In genomic region chr1:156488566-156489165, GRCh38 we compare ENCODE assay signal across 8 cellular contexts. TPM values are rescaled to one million over a fixed set of nuclear protein-coding genes. Genes with fewer than 3 reads are reported as not detected.
DNase-seq lines count a peak whose midpoint lies in the region; ATAC-seq and TF ChIP-seq lines count a peak whose summit lies in the region.

No MANE protein-coding gene starts in this region.

- peaks cover 100% of the 10 kb centered on the region for H3K4me1 ChIP-seq in left ventricle myocardium inferior
- H3K4me1 ChIP-seq in endodermal cell (ENCODE audit: control insufficient read depth, insufficient read depth, low read length): peaks cover 16% of the 10 kb centered on the region

- H3K27me3 Mint-ChIP-seq in endodermal cell (ENCODE audit: insufficient read depth): no peaks in the 10 kb centered on the region

- ATAC-seq in GM18511 (IDR thresholded peaks at IDR 0.05; ENCODE audit: unreplicated experiment) (peak; percentile 75), GM21619 (IDR thresholded peaks at IDR 0.05; ENCODE audit: unreplicated experiment) (peak; percentile 54)

- H3K36me3 ChIP-seq in left ventricle myocardium inferior (no peaks in the 10 kb centered on the region), endodermal cell (ENCODE audit: control insufficient read depth, insufficient read depth, low read length) (no peaks in the 10 kb centered on the region)

- no peaks in the 10 kb centered on the region for H3K36me3 Mint-ChIP-seq in endodermal cell (ENCODE audit: low read depth)

- H3K4me3 Mint-ChIP-seq in endodermal cell: no peak overlapping the region

- H3K27ac ChIP-seq in left ventricle myocardium inferior (replicated peaks) (peak overlapping the region; percentile 100), endodermal cell (ENCODE audit: low read depth, low read length) (no peak overlapping the region)

- DNase-seq in NCI-H69 (lab: John Stamatoyannopoulos, UW) (peak; percentile 31), left ventricle myocardium inferior (no peak), HK-2 (ENCODE audit: unreplicated experiment) (no peak), CD1c-positive myeloid dendritic cell (ENCODE audit: extremely low spot score) (no peak), NCI-H2196 (lab: John Stamatoyannopoulos, UW; ENCODE audit: unreplicated experiment) (no peak), endodermal cell (no peak)

- intact Hi-C loops in left ventricle myocardium inferior (cut with micrococcal nuclease): no loop called here

- H3K4me3 ChIP-seq in left ventricle myocardium inferior (peak overlapping the region; percentile 98), endodermal cell (ENCODE audit: low read length) (no peak overlapping the region)

- no peaks in the 10 kb centered on the region for H3K9me3 ChIP-seq in left ventricle myocardium inferior (replicated peaks)
- no peaks in the 10 kb centered on the region for H3K9me3 ChIP-seq in endodermal cell (ENCODE audit: control insufficient read depth, low read length)

- H3K27ac Mint-ChIP-seq in endodermal cell: no peak overlapping the region

- no peak overlapping the region for H3K9ac ChIP-seq in endodermal cell (ENCODE audit: extremely low read depth, low read length, poor library complexity, severe bottlenecking)

- H3K9me3 Mint-ChIP-seq in endodermal cell: no peaks in the 10 kb centered on the region

- WGBS in endodermal cell (ENCODE audit: insufficient coverage in 1 of 2, insufficient read length in 1 of 2), 2 experiments: 89 to 94% methylated on average over 5 of the region's 5 CpGs

- TF ChIP-seq CTCF in left ventricle myocardium inferior (IDR thresholded peaks at IDR 0.05; ENCODE audit: borderline replicate concordance) (no peak), endodermal cell (conservative IDR thresholded peaks at IDR 0.05) (no peak)

- peaks cover 32% of the 10 kb centered on the region for H3K4me1 Mint-ChIP-seq in endodermal cell

- H3K27me3 ChIP-seq in left ventricle myocardium inferior (ENCODE audit: low read depth) (no peaks in the 10 kb centered on the region), endodermal cell (ENCODE audit: control insufficient read depth, insufficient read depth, low read length, poor library complexity, severe bottlenecking) (no peaks in the 10 kb centered on the region)

RNA-seq across cellular contexts. Expression of gene MEF2D, which starts 11.9 kb away (rescaled TPM):
- 96.8 TPM for total RNA-seq in left ventricle myocardium inferior
- 10 to 100 TPM; 10.5 to 12.8 TPM for total RNA-seq in endodermal cell
- polyA plus RNA-seq in endodermal cell (2013, experiment 1 of 2): 11.5 TPM
- polyA plus RNA-seq in endodermal cell (2013, experiment 2 of 2): 11.3 TPM
